8 cellular contexts compared by ENCODE assay signal in the genomic region with DNA sequence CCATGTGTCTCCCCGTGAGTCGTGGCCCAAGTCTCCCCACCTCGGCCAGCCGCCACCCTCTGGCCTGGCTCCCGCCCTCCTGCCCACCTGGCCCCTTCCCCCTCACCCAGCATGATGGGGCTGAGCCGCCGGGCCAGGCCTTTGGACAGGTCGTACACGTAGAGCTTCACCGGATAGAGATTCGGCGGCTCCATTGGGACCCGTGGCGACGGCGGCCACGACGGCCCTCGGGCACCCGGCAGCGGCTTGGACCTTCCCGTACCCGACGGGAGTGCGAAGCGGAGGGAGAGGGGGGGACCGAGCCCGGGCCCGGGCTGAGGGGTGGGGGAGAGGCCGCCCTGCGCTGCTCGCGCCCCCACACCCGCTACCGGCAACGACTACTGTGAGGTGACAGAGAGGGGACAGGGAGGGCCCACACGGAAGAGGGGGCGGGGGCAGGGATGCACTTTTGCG. TPM values are rescaled to one million over a fixed set of nuclear protein-coding genes. Genes with fewer than 3 reads are reported as not detected.
DNase-seq lines count a peak whose midpoint lies in the region; ATAC-seq and TF ChIP-seq lines count a peak whose summit lies in the region.

Gene DESI1 (minus strand): TSS at position 398 of the 453 bp plus-strand sequence. CDS start 204 bp downstream, at position 194.

- ATAC-seq in GM19372 (IDR thresholded peaks at IDR 0.05; ENCODE audit: low read depth, unreplicated experiment) (peak; percentile 13), HG03520 (IDR thresholded peaks at IDR 0.05; ENCODE audit: unreplicated experiment) (peak; percentile 19), heart left ventricle (peak in 1 of 4 donors; percentile 37), psoas muscle (peak in 3 of 4 donors; percentile 28 to 35 (median 29)), HG02678 (IDR thresholded peaks at IDR 0.05; ENCODE audit: unreplicated experiment) (no peak)
- peak; percentile 43 for ATAC-seq in activated CD8-positive, alpha-beta T cell treated with anti-CD3 and anti-CD28 coated beads, Interleukin-2, amount 10 ng/mL, durations not matched to agents 7 days and 5 days

- H3K4me1 ChIP-seq in CD4-positive, alpha-beta memory T cell (ENCODE audit: insufficient read depth, low read length) = peaks cover 45% of the 10 kb centered on the region
- peaks cover 0 to 54% (median 32%) of the 10 kb centered on the region in 12 donors for H3K4me1 ChIP-seq in heart left ventricle
- peaks cover 26% of the 10 kb centered on the region for H3K4me1 ChIP-seq in psoas muscle

- WGBS in heart left ventricle, 4 donors = 0 to 1% (median 0%) methylated on average over 16 to 39 of the region's 39 CpGs
- WGBS in psoas muscle, 3 donors = 0 to 1% (median 1%) methylated on average over 21 to 39 of the region's 39 CpGs

- peak within 1 kb of the TSS; percentile 98 to 100 (median 99) for H3K27ac Mint-ChIP-seq in CD4-positive, alpha-beta memory T cell
- H3K27ac Mint-ChIP-seq in activated CD8-positive, alpha-beta T cell treated with anti-CD3 and anti-CD28 coated beads, Interleukin-2, amount 10 ng/mL, durations not matched to agents 7 days and 5 days = peak within 1 kb of the TSS; percentile 98

- intact Hi-C loops in CD4-positive, alpha-beta memory T cell (cut with micrococcal nuclease) = loop anchor here (1.0 to 2.0 kb wide), 7 partner anchors 30 to 334 kb away; partner anchors contain the start of genes POLR3H, RANGAP1, TEF and TOB2
- intact Hi-C loops in heart left ventricle (cut with DNase I) (no loop called here), psoas muscle (cut with DNase I) (no loop called here)

- H3K36me3 Mint-ChIP-seq in CD4-positive, alpha-beta memory T cell = peaks cover 15 to 22% of the 10 kb centered on the region in 2 donors
- H3K36me3 Mint-ChIP-seq in activated CD8-positive, alpha-beta T cell treated with anti-CD3 and anti-CD28 coated beads, Interleukin-2, amount 10 ng/mL, durations not matched to agents 7 days and 5 days (ENCODE audit: low read depth) = peaks cover 31% of the 10 kb centered on the region

- H3K4me1 Mint-ChIP-seq in CD4-positive, alpha-beta memory T cell = peaks cover 23 to 53% (median 35%) of the 10 kb centered on the region in 4 donors
- H3K4me1 Mint-ChIP-seq in activated CD8-positive, alpha-beta T cell treated with anti-CD3 and anti-CD28 coated beads, Interleukin-2, amount 10 ng/mL, durations not matched to agents 7 days and 5 days (ENCODE audit: low read depth) = peaks cover 46% of the 10 kb centered on the region

- H3K4me3 Mint-ChIP-seq in CD4-positive, alpha-beta memory T cell = peak within 1 kb of the TSS; percentile 93 to 100 (median 98)
- H3K4me3 Mint-ChIP-seq in activated CD8-positive, alpha-beta T cell treated with anti-CD3 and anti-CD28 coated beads, Interleukin-2, amount 10 ng/mL, durations not matched to agents 7 days and 5 days = peak within 1 kb of the TSS; percentile 96

- H3K9me3 ChIP-seq in CD4-positive, alpha-beta memory T cell (ENCODE audit: control insufficient read depth in 1 of 2, low read length in 2 of 2) = no peaks in the 10 kb centered on the region
- H3K9me3 ChIP-seq in heart left ventricle = no peaks in the 10 kb centered on the region
- H3K9me3 ChIP-seq in psoas muscle = no peaks in the 10 kb centered on the region

- no peak for DNase-seq in CD4-positive, alpha-beta memory T cell
- no peak for DNase-seq in activated CD8-positive, alpha-beta T cell treated with anti-CD3 and anti-CD28 coated beads, Interleukin-2, amount 10 ng/mL, durations not matched to agents 7 days and 5 days
- DNase-seq in heart left ventricle = peak in 1 of 5 donors; percentile 37
- no peak for DNase-seq in psoas muscle
- DNase-seq in activated CD4-positive, alpha-beta T cell treated with anti-CD3 and anti-CD28 coated beads for 48 hours = no peak

- TF ChIP-seq POLR2A in heart left ventricle (IDR thresholded peaks at IDR 0.05) = peak in 1 of 2 donors; percentile 92

- H3K9me3 Mint-ChIP-seq in CD4-positive, alpha-beta memory T cell = no peaks in the 10 kb centered on the region
- no peaks in the 10 kb centered on the region for H3K9me3 Mint-ChIP-seq in activated CD8-positive, alpha-beta T cell treated with anti-CD3 and anti-CD28 coated beads, Interleukin-2, amount 10 ng/mL, durations not matched to agents 7 days and 5 days (ENCODE audit: insufficient read depth)

- CTCF ChIA-PET in CD4-positive, alpha-beta memory T cell (lab: Charles Lee; ENCODE audit: partially characterized antibody) = interaction anchor here (0.6 to 2.1 kb wide), 4 partner anchors 31 to 65 kb away, joined by 3 to 7 read pairs (median 6); partner anchors contain the start of gene PMM1
- CTCF ChIA-PET in activated CD8-positive, alpha-beta T cell treated with anti-CD3 and anti-CD28 coated beads, Interleukin-2, amount 10 ng/mL, durations not matched to agents 7 days and 5 days (lab: Charles Lee) = interaction anchor here (1.5 to 1.9 kb wide), 4 partner anchors 23 to 77 kb away, joined by 3 to 10 read pairs (median 5); no protein-coding TSS in a partner anchor

- H3K4me3 ChIP-seq in CD4-positive, alpha-beta memory T cell (ENCODE audit: low read length in 2 of 2) = peak within 1 kb of the TSS; percentile 76 to 90
- H3K4me3 ChIP-seq in heart left ventricle = peak within 1 kb of the TSS; percentile 72 to 99 (median 92)
- peak within 1 kb of the TSS; percentile 82 for H3K4me3 ChIP-seq in psoas muscle

- POLR2A ChIA-PET in CD4-positive, alpha-beta memory T cell (lab: Charles Lee; ENCODE audit: partially characterized antibody) = interaction anchor here (0.9 to 5.6 kb wide), 19 partner anchors 14 to 669 kb away, joined by 3 to 74 read pairs (median 5); partner anchors contain the start of genes ACO2, PHF5A, PMM1 and RANGAP1
- POLR2A ChIA-PET in activated CD8-positive, alpha-beta T cell treated with anti-CD3 and anti-CD28 coated beads, Interleukin-2, amount 10 ng/mL, durations not matched to agents 7 days and 5 days (lab: Charles Lee) = interaction anchor here (0.7 to 5.2 kb wide), 13 partner anchors 16 to 334 kb away, joined by 3 to 44 read pairs (median 4); partner anchors contain the start of genes ACO2, CCDC134, CENPM and PHF5A

- H3K36me3 ChIP-seq in CD4-positive, alpha-beta memory T cell (ENCODE audit: insufficient read depth, low read length) = peaks cover 5% of the 10 kb centered on the region
- H3K36me3 ChIP-seq in heart left ventricle (peaks cover 2 to 45% (median 34%) of the 10 kb centered on the region in 9 donors), psoas muscle (ENCODE audit: insufficient read depth in 1 of 2, low read depth in 1 of 2) (peaks cover 0 to 35% of the 10 kb centered on the region in 2 donors)

- no peaks in the 10 kb centered on the region for H3K27me3 ChIP-seq in CD4-positive, alpha-beta memory T cell (ENCODE audit: insufficient read depth, low read length)
- H3K27me3 ChIP-seq in heart left ventricle (no peaks in the 10 kb centered on the region), psoas muscle (ENCODE audit: insufficient read depth in 3 of 3, low read length in 2 of 3) (no peaks in the 10 kb centered on the region)

- no peaks in the 10 kb centered on the region for H3K27me3 Mint-ChIP-seq in CD4-positive, alpha-beta memory T cell
- no peaks in the 10 kb centered on the region for H3K27me3 Mint-ChIP-seq in activated CD8-positive, alpha-beta T cell treated with anti-CD3 and anti-CD28 coated beads, Interleukin-2, amount 10 ng/mL, durations not matched to agents 7 days and 5 days (ENCODE audit: low read depth)

- peak within 1 kb of the TSS; percentile 100 for H3K27ac ChIP-seq in CD4-positive, alpha-beta memory T cell (ENCODE audit: low read depth, low read length)
- H3K27ac ChIP-seq in heart left ventricle (peak within 1 kb of the TSS; percentile 91 to 99 (median 97)), psoas muscle (peak within 1 kb of the TSS; percentile 95)

- TF ChIP-seq CTCF in heart left ventricle (IDR thresholded peaks at IDR 0.05) (no peak), psoas muscle (IDR thresholded peaks at IDR 0.05) (no peak)

RNA-seq across cellular contexts. Expression of gene DESI1, which starts in this region (rescaled TPM):
- total RNA-seq in CD4-positive, alpha-beta memory T cell = 10 to 100 TPM; 26.2 to 28.7 TPM
- 10 to 100 TPM in 1 of 2 donors, 1 to 10 TPM in 1; 9.5 to 13.6 TPM for polyA plus RNA-seq in CD4-positive, alpha-beta memory T cell
- 10 to 100 TPM; 33.0 to 35.2 TPM for total RNA-seq in activated CD8-positive, alpha-beta T cell treated with anti-CD3 and anti-CD28 coated beads, Interleukin-2, amount 10 ng/mL, durations not matched to agents 7 days and 5 days
- total RNA-seq in heart left ventricle (10 to 100 TPM; 29.0 to 51.0 (median 40.6) TPM), psoas muscle (10 to 100 TPM; 17.5 to 27.6 (median 23.2) TPM)
- polyA plus RNA-seq in heart left ventricle (10 to 100 TPM; 24.2 to 39.8 TPM), psoas muscle (10 to 100 TPM; 14.7 to 23.3 (median 18.9) TPM)
